8 cellular contexts compared by ENCODE assay signal in genomic region chr21:44881586-44881939, GRCh38. TPM values are rescaled to one million over a fixed set of nuclear protein-coding genes. Genes with fewer than 3 reads are reported as not detected.
DNase-seq lines count a peak whose midpoint lies in the region; ATAC-seq and TF ChIP-seq lines count a peak whose summit lies in the region.
"Had no signal": no experiment of that assay in that cellular context is flagged by ENCODE, and none has a peak within 500 bp of the region (broad histone marks: within the 10 kb centered on the region; RNA-seq: fewer than 3 reads in every experiment).

No MANE protein-coding gene starts in this region.

- no peaks in the 10 kb centered on the region for H3K79me2 ChIP-seq in GM23248 (ENCODE audit: insufficient read depth)
- H3K79me2 ChIP-seq in smooth muscle cell (ENCODE audit: low read depth): no peaks in the 10 kb centered on the region

- H3K36me3 ChIP-seq in GM23248 (ENCODE audit: low read depth) (no peaks in the 10 kb centered on the region), SJCRH30 (no peaks in the 10 kb centered on the region), smooth muscle cell (ENCODE audit: low read depth) (no peaks in the 10 kb centered on the region)

- DNase-seq in GM23248 (no peak), SJCRH30 (no peak), glutamatergic neuron (peak; percentile 5), smooth muscle cell (lab: John Stamatoyannopoulos, UW; ENCODE audit: unreplicated experiment) (no peak), COLO829 (ENCODE audit: low spot score) (no peak)
- no peak for DNase-seq in stimulated activated CD4-positive, alpha-beta T cell treated with anti-CD3 and anti-CD28 coated beads, Interleukin-12 subunit alpha, Interleukin-12 subunit beta, amount 100 ng/mL, for 4 hours

- H3K4me1 Mint-ChIP-seq in glutamatergic neuron (ENCODE audit: low read depth, unreplicated experiment): no peaks in the 10 kb centered on the region

- H3K27me3 Mint-ChIP-seq in glutamatergic neuron (ENCODE audit: unreplicated experiment): peaks cover under 1% of the 10 kb centered on the region

- no peak overlapping the region for H3K9ac ChIP-seq in GM23248
- no peak overlapping the region for H3K9ac ChIP-seq in smooth muscle cell (ENCODE audit: low read depth)

- H3F3A ChIP-seq in GM23248 (ENCODE audit: insufficient read depth): peaks cover 33% of the 10 kb centered on the region
- peaks cover 9% of the 10 kb centered on the region for H3F3A ChIP-seq in smooth muscle cell (ENCODE audit: low read depth)

- H3K4me3 Mint-ChIP-seq in glutamatergic neuron (ENCODE audit: unreplicated experiment): no peak overlapping the region

- no peak for ATAC-seq in HG03095 (IDR thresholded peaks at IDR 0.05; ENCODE audit: unreplicated experiment)

- H3K9me3 ChIP-seq in GM23248 (ENCODE audit: low read depth) (no peaks in the 10 kb centered on the region), SJCRH30 (replicated peaks) (no peaks in the 10 kb centered on the region), smooth muscle cell (replicated peaks; ENCODE audit: low read depth) (no peaks in the 10 kb centered on the region)

- H3K4me2 ChIP-seq in GM23248 (ENCODE audit: unreplicated experiment): peak overlapping the region; percentile 55
- H3K4me2 ChIP-seq in smooth muscle cell: peak overlapping the region; percentile 48

- peak overlapping the region; percentile 53; the same call in 1 of the 2 replicates for H3K27ac ChIP-seq in GM23248
- H3K27ac ChIP-seq in SJCRH30: peak overlapping the region; percentile 46
- H3K27ac ChIP-seq in smooth muscle cell (ENCODE audit: low read depth): peak overlapping the region; percentile 54

- no peaks in the 10 kb centered on the region for H4K20me1 ChIP-seq in GM23248 (ENCODE audit: insufficient read depth)
- H4K20me1 ChIP-seq in smooth muscle cell (ENCODE audit: low read depth): no peaks in the 10 kb centered on the region

- H3K4me3 ChIP-seq in GM23248 (no peak overlapping the region), SJCRH30 (no peak overlapping the region), smooth muscle cell (no peak overlapping the region)

- H3K27me3 ChIP-seq in GM23248 (replicated peaks; ENCODE audit: insufficient read depth) (no peaks in the 10 kb centered on the region), SJCRH30 (no peaks in the 10 kb centered on the region), smooth muscle cell (ENCODE audit: low read depth) (no peaks in the 10 kb centered on the region)

- H3K4me1 ChIP-seq in GM23248 (ENCODE audit: insufficient read depth) (peaks cover 27% of the 10 kb centered on the region), SJCRH30 (peaks cover 27% of the 10 kb centered on the region), smooth muscle cell (ENCODE audit: low read depth) (no peaks in the 10 kb centered on the region)

- no peak overlapping the region for H3K27ac Mint-ChIP-seq in glutamatergic neuron (ENCODE audit: unreplicated experiment)

- in situ Hi-C loops in GM23248 (cut with MboI): no loop called here

- H3K36me3 Mint-ChIP-seq in glutamatergic neuron (ENCODE audit: unreplicated experiment): no peaks in the 10 kb centered on the region

- TF ChIP-seq CTCF in glutamatergic neuron (IDR thresholded peaks at IDR 0.05; ENCODE audit: partially characterized antibody, unreplicated experiment): no peak
- TF ChIP-seq CTCF in smooth muscle cell (IDR thresholded peaks at IDR 0.05; ENCODE audit: borderline replicate concordance, insufficient read depth, poor library complexity, severe bottlenecking): no peak

- 80 to 85% methylated on average over 5 of the region's 5 CpGs for WGBS in GM23248 (ENCODE audit: low coverage in 1 of 2, low lambda C conversion rate in 2 of 2, missing lambda C conversion rate in 2 of 2), 2 experiments
- 92% methylated on average over 4 of the region's 5 CpGs for WGBS in smooth muscle cell (ENCODE audit: low lambda C conversion rate)

- H3K9me3 Mint-ChIP-seq in glutamatergic neuron (ENCODE audit: unreplicated experiment): peaks cover 4% of the 10 kb centered on the region

- H2AFZ ChIP-seq in GM23248 (no peak overlapping the region), smooth muscle cell (ENCODE audit: low read depth) (no peak overlapping the region)

- no peaks in the 10 kb centered on the region for H3K9me2 ChIP-seq in GM23248 (ENCODE audit: insufficient read depth)

RNA-seq across cellular contexts. Expression of gene PTTG1IP, which starts 8.1 kb away (rescaled TPM):
- 680 and 814 TPM in 2 replicates for total RNA-seq in GM23248 (2014; rRNA removed; shearing (Covaris generic))
- polyA plus RNA-seq in GM23248 (2016; fragmentation: Nextera tagmentation; extraction: Ambion mirVana): 676 and 703 TPM in 2 replicates
- 195 TPM in 2 replicates for total RNA-seq in SJCRH30 (2014; rRNA removed; shearing (Covaris generic))
- total RNA-seq in glutamatergic neuron (ENCODE audit: unreplicated experiment): 249 TPM
- total RNA-seq in smooth muscle cell: 331 and 369 TPM in 2 replicates
- polyA plus RNA-seq in smooth muscle cell: 314 and 340 TPM in 2 replicates

RNA-seq across cellular contexts. Expression of gene ITGB2, which starts 39.1 kb away (rescaled TPM):
- 1.3 and 2.1 TPM in 2 replicates for total RNA-seq in GM23248 (2014; rRNA removed; shearing (Covaris generic))
- polyA plus RNA-seq in GM23248 (2016; fragmentation: Nextera tagmentation; extraction: Ambion mirVana) (2.2 and 2.7 TPM in 2 replicates), smooth muscle cell (0.86 and 1.0 TPM in 2 replicates)
- 38.8 and 42.4 TPM in 2 replicates for total RNA-seq in SJCRH30 (2014; rRNA removed; shearing (Covaris generic))
- total RNA-seq in glutamatergic neuron (ENCODE audit: unreplicated experiment) (0.91 TPM), smooth muscle cell (0.18 TPM in 1 of 2 replicates, not detected in the other)
- total RNA-seq: G401 had no signal

RNA-seq across cellular contexts. Expression of gene SLX9, which starts 58.3 kb away (rescaled TPM):
- total RNA-seq in GM23248 (2014; rRNA removed; shearing (Covaris generic)): 25.6 and 34.3 TPM in 2 replicates
- polyA plus RNA-seq in GM23248 (2016; fragmentation: Nextera tagmentation; extraction: Ambion mirVana) (34.4 and 35.8 TPM in 2 replicates), smooth muscle cell (26.6 and 32.7 TPM in 2 replicates)
- total RNA-seq in SJCRH30 (2014; rRNA removed; shearing (Covaris generic)): 26.8 and 32.3 TPM in 2 replicates
- total RNA-seq in glutamatergic neuron (ENCODE audit: unreplicated experiment) (30.7 TPM), smooth muscle cell (13.9 and 15.9 TPM in 2 replicates)

Comparison
In these comparisons a context has a peak if more than half of its experiments do, and no peak if none do; other contexts are left out.
1. RNA of gene ITGB2, which starts 39.1 kb away (total RNA-seq): 38.8 to 42.4 TPM in SJCRH30; 1.3 to 2.1 TPM in GM23248, 0.91 TPM in glutamatergic neuron (single experiment) and 0.18 TPM in smooth muscle cell; every median in the first group is over 10 times any median in the second.
2. Peak in every context shown above with its lines, with median percentiles within 50 percentile points of each other: H3K27ac ChIP-seq.